Comparison of ENCODE assay signal across 1 cellular context in the genomic region with DNA sequence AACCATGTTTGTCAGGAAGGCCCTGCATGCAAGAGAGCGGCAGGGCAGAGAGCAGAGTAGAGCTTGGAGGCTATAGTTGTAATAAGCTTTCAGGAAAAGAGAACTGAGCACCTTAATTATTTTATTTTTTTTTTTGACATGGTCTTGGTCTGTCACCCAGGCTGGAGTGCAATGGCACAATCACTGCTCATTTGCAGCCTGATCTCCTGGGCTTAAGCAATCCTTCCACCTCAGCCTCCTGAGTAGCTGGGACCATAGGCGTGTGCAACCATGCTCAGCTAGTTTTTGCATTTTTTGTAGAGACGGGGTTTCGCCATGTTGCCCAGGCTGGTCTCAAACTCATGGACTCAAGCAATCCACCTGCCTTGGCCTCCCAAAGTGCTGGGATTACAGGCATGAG.
DNase-seq lines count a peak whose midpoint lies in the region.
"Not testable (repeated sequence)": the region's sequence is repeated elsewhere in the genome, so short reads cannot be mapped to it uniquely, and the experiment has no call there.

No MANE protein-coding gene starts in this region.

- peak overlapping the region; percentile 70 for H3K9ac ChIP-seq in Karpas-422 (ENCODE audit: low read length)

- H3K4me1 ChIP-seq in Karpas-422 (ENCODE audit: low read length), result peaks cover 100% of the 10 kb centered on the region

- not testable (repeated sequence) for H3K36me3 ChIP-seq in Karpas-422 (ENCODE audit: insufficient read depth, low read length)

- peak overlapping the region; percentile 65 for H3K4me2 ChIP-seq in Karpas-422 (ENCODE audit: low read depth, low read length, poor library complexity, severe bottlenecking)

- H3K4me3 ChIP-seq in Karpas-422 (ENCODE audit: low read length), result peak overlapping the region; percentile 33; the same call in 1 of the 2 replicates

- H3K9me2 ChIP-seq in Karpas-422 (replicated peaks; ENCODE audit: insufficient read depth, low read length), result not testable (repeated sequence)

- not testable (repeated sequence) for H3K27me3 ChIP-seq in Karpas-422 (ENCODE audit: low read length)

- not testable (repeated sequence) for H3K9me3 ChIP-seq in Karpas-422 (ENCODE audit: low read length)

- H3K79me2 ChIP-seq in Karpas-422 (ENCODE audit: low read length), result not testable (repeated sequence)

- H3K27ac ChIP-seq in Karpas-422 (ENCODE audit: low read length), result peak overlapping the region; percentile 99

- peak; percentile 96 for DNase-seq in Karpas-422

- not testable (repeated sequence) for H2AFZ ChIP-seq in Karpas-422 (ENCODE audit: low read length)

- not testable (repeated sequence) for H4K20me1 ChIP-seq in Karpas-422 (ENCODE audit: insufficient read depth, low read depth, low read length)
